Comparison of ENCODE assay signal across 7 cellular contexts in the genomic region with DNA sequence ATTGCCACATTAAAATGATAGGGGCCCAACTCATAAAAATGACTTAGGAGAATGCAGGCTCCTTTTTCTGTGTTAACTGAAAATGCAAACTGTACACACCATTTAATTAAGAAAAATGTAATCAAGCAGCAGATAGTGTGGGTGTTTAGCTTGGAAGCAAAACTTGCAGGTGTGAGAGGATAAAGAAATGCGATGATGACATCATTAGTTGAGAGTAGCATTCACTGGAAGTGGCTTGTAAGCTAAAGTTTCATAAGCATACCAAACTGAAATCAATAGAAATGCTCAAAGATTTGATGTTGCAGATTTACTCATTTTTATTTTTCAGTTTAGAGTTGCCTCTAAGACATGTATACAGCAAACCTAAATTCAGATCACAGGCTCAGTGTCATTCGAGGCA.
"Had no signal": no experiment of that assay in that cellular context is flagged by ENCODE, and none has a peak within 500 bp of the region (broad histone marks: within the 10 kb centered on the region; RNA-seq: fewer than 3 reads in every experiment).

No MANE protein-coding gene starts in this region.

- H3K36me3 ChIP-seq: HAP-1 had no signal

- H3K4me1 ChIP-seq: HAP-1 had no signal

- H3K4me3 ChIP-seq: GM23248, HAP-1 had no signal

- DNase-seq: GM23248, GOT3, H7, HFFc6, KBM-7 had no signal

- H3K27me3 Mint-ChIP-seq: IgD-negative memory B cell had no signal

- H2AFZ ChIP-seq: GM23248 had no signal

- H3K9me3 ChIP-seq: HAP-1 had no signal

- H3K27ac ChIP-seq: GM23248 had no signal

- H3K4me3 Mint-ChIP-seq: HFFc6, IgD-negative memory B cell had no signal

- H3K27ac Mint-ChIP-seq: HFFc6, IgD-negative memory B cell had no signal

- H3K36me3 Mint-ChIP-seq: IgD-negative memory B cell had no signal

- H3K9ac ChIP-seq: GM23248 had no signal
